ENCODE assay signal across 1 cellular context in the genomic region with DNA sequence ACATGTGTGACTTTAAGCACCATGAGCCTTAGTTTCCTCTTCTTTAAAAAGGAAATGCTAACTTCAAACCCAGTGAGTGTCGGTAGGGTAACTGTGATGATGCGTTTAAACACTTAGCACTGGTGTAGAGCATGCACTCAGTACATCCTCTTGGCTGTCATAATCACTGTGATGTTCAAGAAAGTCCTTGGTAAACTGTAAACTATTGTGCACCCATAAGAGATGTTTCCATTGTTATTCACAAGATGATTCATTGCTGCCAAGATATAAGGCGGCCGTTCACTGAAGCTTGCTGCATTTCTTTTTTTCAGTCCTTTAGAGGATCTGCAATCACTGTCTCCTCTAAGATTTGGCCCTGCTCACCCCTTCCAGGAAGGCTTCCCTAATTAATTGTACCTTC.
TF ChIP-seq lines count a peak whose summit lies in the region.

No MANE protein-coding gene starts in this region.

TF ChIP-seq in SK-N-SH, 30 proteins besides CTCF, POLR2A, EP300 and RAD21 (continued from another document):
- TF ChIP-seq, protein P1, sequence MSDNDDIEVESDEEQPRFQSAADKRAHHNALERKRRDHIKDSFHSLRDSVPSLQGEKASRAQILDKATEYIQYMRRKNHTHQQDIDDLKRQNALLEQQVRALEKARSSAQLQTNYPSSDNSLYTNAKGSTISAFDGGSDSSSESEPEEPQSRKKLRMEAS (IDR thresholded peaks at IDR 0.05; ENCODE audit: low read depth): peak; percentile 35; the same call in 1 of the 2 replicates
- no peak; the same call in 1 of the 2 replicates for TF ChIP-seq NFIC (IDR thresholded peaks at IDR 0.05; ENCODE audit: borderline replicate concordance)
- TF ChIP-seq ELF1 (IDR thresholded peaks at IDR 0.05): no peak
- TF ChIP-seq YY1 (IDR thresholded peaks at IDR 0.05; ENCODE audit: low read depth): no peak
- peak; percentile 60; the same call in 1 of the 2 replicates for TF ChIP-seq TEAD4 (IDR thresholded peaks at IDR 0.05; ENCODE audit: borderline replicate concordance, insufficient read depth)
- TF ChIP-seq, protein P2, sequence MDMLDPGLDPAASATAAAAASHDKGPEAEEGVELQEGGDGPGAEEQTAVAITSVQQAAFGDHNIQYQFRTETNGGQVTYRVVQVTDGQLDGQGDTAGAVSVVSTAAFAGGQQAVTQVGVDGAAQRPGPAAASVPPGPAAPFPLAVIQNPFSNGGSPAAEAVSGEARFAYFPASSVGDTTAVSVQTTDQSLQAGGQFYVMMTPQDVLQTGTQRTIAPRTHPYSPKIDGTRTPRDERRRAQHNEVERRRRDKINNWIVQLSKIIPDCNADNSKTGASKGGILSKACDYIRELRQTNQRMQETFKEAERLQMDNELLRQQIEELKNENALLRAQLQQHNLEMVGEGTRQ (IDR thresholded peaks at IDR 0.05; ENCODE audit: borderline replicate concordance, low read depth, low read length): no peak
